ENCODE assay signal across 24 cellular contexts in genomic region chr2:135800513-135801460, GRCh38. TPM values are rescaled to one million over a fixed set of nuclear protein-coding genes. Genes with fewer than 3 reads are reported as not detected.
"Had no signal": no experiment of that assay in that cellular context is flagged by ENCODE, and none has a peak within 500 bp of the region (broad histone marks: within the 10 kb centered on the region; RNA-seq: fewer than 3 reads in every experiment).

No MANE protein-coding gene starts in this region.

- H3K27me3 Mint-ChIP-seq: activated naive CD4-positive, alpha-beta T cell treated with anti-CD3 and anti-CD28 coated beads, Interleukin-2, amount 50 U/mL, for 24 hours; progenitor cell of endocrine pancreas had no signal

- H3K27me3 ChIP-seq: adrenal gland, breast epithelium, gastrocnemius medialis, tibial nerve, vagina had no signal

- H3K27ac Mint-ChIP-seq: activated naive CD4-positive, alpha-beta T cell treated with anti-CD3 and anti-CD28 coated beads, Interleukin-2, amount 50 U/mL, for 24 hours; activated T-cell treated with anti-CD3 and anti-CD28 coated beads, Interleukin-2, amount 50 U/mL, for 72 hours; progenitor cell of endocrine pancreas had no signal

- ATAC-seq: activated T-cell treated with anti-CD3 and anti-CD28 coated beads, Interleukin-2, amount 50 U/mL, for 72 hours; gastrocnemius medialis; stimulated activated naive CD8-positive, alpha-beta T cell treated with anti-CD3 and anti-CD28 coated beads, Interleukin-15, Interleukin-2, amounts not matched to agents 100 U/mL and 50 U/mL, for 24 hours had no signal

- H3K36me3 ChIP-seq: adrenal gland, breast epithelium, gastrocnemius medialis, left ventricle myocardium inferior, tibial nerve, vagina had no signal

- H3K4me3 ChIP-seq: adrenal gland, breast epithelium, gastrocnemius medialis, left ventricle myocardium inferior, tibial nerve, vagina had no signal

- H3K9me3 ChIP-seq: adrenal gland, breast epithelium, gastrocnemius medialis, vagina had no signal

- H3K27ac ChIP-seq: adrenal gland, breast epithelium, gastrocnemius medialis, left ventricle myocardium inferior, tibial nerve, vagina had no signal

- DNase-seq: activated CD4-positive, alpha-beta T cell treated with anti-CD3 and anti-CD28 coated beads for 1 hour; activated CD8-positive, alpha-beta memory T cell treated with anti-CD3 and anti-CD28 coated beads for 24 hours; activated gamma-delta T cell; activated T-cell treated with anti-CD3 and anti-CD28 coated beads, Interleukin-2, amount 50 U/mL, for 72 hours; adrenal gland; cortex of kidney; gastrocnemius medialis; head of caudate nucleus; kidney; left ventricle myocardium inferior; mammary epithelial cell; stimulated activated CD4-positive, alpha-beta T cell treated with anti-CD3 and anti-CD28 coated beads, Interleukin-12 subunit alpha, Interleukin-12 subunit beta, amount 100 ng/mL, for 4 hours; stimulated activated CD4-positive, alpha-beta T cell treated with anti-CD3 and anti-CD28 coated beads, Interleukin-1b, Interleukin-23, amount 100 ng/mL, for 48 hours; stimulated activated CD8-positive, alpha-beta memory T cell treated with anti-CD3 and anti-CD28 coated beads, Interleukin-4, amount 100 ng/mL, for 48 hours; stimulated activated naive CD8-positive, alpha-beta T cell treated with anti-CD3 and anti-CD28 coated beads, Interleukin-15, Interleukin-2, amounts not matched to agents 100 U/mL and 50 U/mL, for 24 hours; substantia nigra had no signal

- H3K4me1 ChIP-seq: adrenal gland, breast epithelium, gastrocnemius medialis, tibial nerve, vagina had no signal

- H3K36me3 Mint-ChIP-seq: activated naive CD4-positive, alpha-beta T cell treated with anti-CD3 and anti-CD28 coated beads, Interleukin-2, amount 50 U/mL, for 24 hours had no signal

- H3K4me3 Mint-ChIP-seq: activated naive CD4-positive, alpha-beta T cell treated with anti-CD3 and anti-CD28 coated beads, Interleukin-2, amount 50 U/mL, for 24 hours; activated T-cell treated with anti-CD3 and anti-CD28 coated beads, Interleukin-2, amount 50 U/mL, for 72 hours; neural crest cell had no signal

RNA-seq across cellular contexts. Expression of gene LCT, which starts 36.2 kb away (rescaled TPM):
- total RNA-seq: astrocyte, breast epithelium, kidney, left ventricle myocardium inferior, mammary epithelial cell, myocyte, vagina had no signal
